Comparison of ENCODE assay signal across 11 cellular contexts in genomic region chr17:19979917-19980770, GRCh38. TPM values are rescaled to one million over a fixed set of nuclear protein-coding genes. Genes with fewer than 3 reads are reported as not detected.
DNase-seq lines count a peak whose midpoint lies in the region; ATAC-seq, FAIRE-seq and TF ChIP-seq lines count a peak whose summit lies in the region.
"Had no signal": no experiment of that assay in that cellular context is flagged by ENCODE, and none has a peak within 500 bp of the region (broad histone marks: within the 10 kb centered on the region; RNA-seq: fewer than 3 reads in every experiment).

No MANE protein-coding gene starts in this region.

- no peaks in the 10 kb centered on the region for H3K36me3 ChIP-seq in H1 (ENCODE audit: control insufficient read depth in 2 of 4, insufficient read depth in 4 of 4, low read length in 3 of 4)
- peaks cover 0 to 4% (median 0%) of the 10 kb centered on the region in 3 experiments for H3K36me3 ChIP-seq in naive thymus-derived CD4-positive, alpha-beta T cell (ENCODE audit: control insufficient read depth in 2 of 3, insufficient read depth in 3 of 3, low read length in 3 of 3)

- CTCF ChIA-PET in CD4-positive, alpha-beta T cell (lab: Charles Lee) = interaction anchor here (1.2 to 1.3 kb wide), 2 partner anchors 29 to 32 kb away, joined by 4 to 6 read pairs; partner anchors contain the start of gene SPECC1
- CTCF ChIA-PET in H1 (lab: Charles Lee; ENCODE audit: partially characterized antibody) = interaction anchor here (0.7 to 1.6 kb wide), 2 partner anchors 28 to 142 kb away, joined by 3 to 4 read pairs; no protein-coding TSS in a partner anchor
- CTCF ChIA-PET in naive thymus-derived CD4-positive, alpha-beta T cell (lab: Charles Lee) = interaction anchor here (0.5 kb wide), 1 partner anchor 14 kb away, joined by 3 read pairs; no protein-coding TSS in a partner anchor

- no peaks in the 10 kb centered on the region for H3K9me3 ChIP-seq in CD4-positive, alpha-beta T cell (ENCODE audit: control insufficient read depth, low read length)
- H3K9me3 ChIP-seq in H1 (ENCODE audit: insufficient read depth in 2 of 2, low read depth in 1 of 2, low read length in 1 of 2) = no peaks in the 10 kb centered on the region
- H3K9me3 ChIP-seq in naive thymus-derived CD4-positive, alpha-beta T cell (ENCODE audit: control insufficient read depth in 2 of 3, low read length in 3 of 3) = no peaks in the 10 kb centered on the region

- peaks cover 19% of the 10 kb centered on the region for H3K23me2 ChIP-seq in H1 (ENCODE audit: low read depth, low read length)

- no peak overlapping the region; the same call in 1 of the 2 replicates for H2BK15ac ChIP-seq in H1 (ENCODE audit: low read length)

- no peaks in the 10 kb centered on the region for H3K9me3 Mint-ChIP-seq in CD4-positive, alpha-beta T cell
- peaks cover 0 to 11% (median 0%) of the 10 kb centered on the region in 11 donors for H3K9me3 Mint-ChIP-seq in naive thymus-derived CD4-positive, alpha-beta T cell

- peak overlapping the region; percentile 83; the same call in 1 of the 2 replicates for H3K18ac ChIP-seq in H1 (ENCODE audit: extremely low read depth, low read length)

- no peaks in the 10 kb centered on the region for H3K27me3 ChIP-seq in CD4-positive, alpha-beta T cell (ENCODE audit: control insufficient read depth, insufficient read depth, low read length)
- no peaks in the 10 kb centered on the region for H3K27me3 ChIP-seq in H1 (replicated peaks in 1 of 4; ENCODE audit: control insufficient read depth in 3 of 4, extremely low read depth in 1 of 4, insufficient read depth in 3 of 4, low read length in 3 of 4)
- H3K27me3 ChIP-seq in naive thymus-derived CD4-positive, alpha-beta T cell (ENCODE audit: control insufficient read depth in 2 of 2, insufficient read depth in 2 of 2, low read length in 2 of 2) = no peaks in the 10 kb centered on the region

- TF ChIP-seq RAD21 in H1 (IDR thresholded peaks at IDR 0.05 in 1 of 2, conservative IDR thresholded peaks at IDR 0.05 in 1 of 2; ENCODE audit: low read depth in 2 of 2, low read length in 2 of 2) = no peak

- peaks cover 2 to 9% (median 3%) of the 10 kb centered on the region in 4 experiments; a peak in 4 of 7 replicates for H3K4me1 ChIP-seq in H1 (replicated peaks in 1 of 4; ENCODE audit: control insufficient read depth in 3 of 4, insufficient read depth in 4 of 4, low read length in 3 of 4)
- peaks cover 8 to 11% of the 10 kb centered on the region in 2 donors for H3K4me1 ChIP-seq in naive thymus-derived CD4-positive, alpha-beta T cell (ENCODE audit: control insufficient read depth in 2 of 2, insufficient read depth in 2 of 2, low read length in 2 of 2)

- TF ChIP-seq CTCF in CD4-positive, alpha-beta T cell (IDR thresholded peaks at IDR 0.05) = no peak
- no peak for TF ChIP-seq CTCF in H1 (IDR thresholded peaks at IDR 0.05; ENCODE audit: control extremely low read depth in 1 of 3, insufficient read depth in 1 of 3, low read depth in 1 of 3, low read length in 3 of 3)

- H3K14ac ChIP-seq in H1 (ENCODE audit: insufficient read length) = no peak overlapping the region

- H3K56ac ChIP-seq in H1 (replicated peaks; ENCODE audit: insufficient read length, low read depth, low read length) = no peak overlapping the region

- intact Hi-C loops in CD4-positive, alpha-beta T cell (cut with DNase I, micrococcal nuclease) = loop anchor here in 1 of 2 experiments (2.0 to 5.0 kb wide), 2 partner anchors 29 to 113 kb away; partner anchors contain the start of genes SPECC1 and ULK2
- intact Hi-C loops in naive thymus-derived CD4-positive, alpha-beta T cell (cut with micrococcal nuclease) = loop anchor here (5.0 kb wide), 3 partner anchors 333 to 1798 kb away; partner anchors contain the start of genes ALDH3A2 (in 1 of the 2), ALKBH5 (in 1 of the 2) and MAPK7 (in 1 of the 2)

- ATAC-seq in CD4-positive, alpha-beta T cell (ENCODE audit: poor library complexity) = no peak
- no peak for ATAC-seq in naive thymus-derived CD4-positive, alpha-beta T cell
- no peak for ATAC-seq in HG02840 (IDR thresholded peaks at IDR 0.05; ENCODE audit: low FRiP score, unreplicated experiment)

- POLR2A ChIA-PET in CD4-positive, alpha-beta T cell (lab: Charles Lee) = no interaction called here
- POLR2A ChIA-PET in H1 (lab: Charles Lee; ENCODE audit: partially characterized antibody) = interaction anchor here (0.9 to 1.8 kb wide), 6 partner anchors 9 to 169 kb away, joined by 3 to 5 read pairs (median 3); no protein-coding TSS in a partner anchor
- POLR2A ChIA-PET in naive thymus-derived CD4-positive, alpha-beta T cell (lab: Charles Lee) = no interaction called here

- no peak overlapping the region for H3K23ac ChIP-seq in H1 (ENCODE audit: insufficient read length)

- no peak for TF ChIP-seq EP300 in H1 (IDR thresholded peaks at IDR 0.05; ENCODE audit: borderline replicate concordance in 1 of 2, low read depth in 2 of 2, low read length in 2 of 2)

- no peak for FAIRE-seq in H1 (lab: Jason Lieb, UNC)

- peak overlapping the region in 3 of 4 experiments; percentile 74 to 80 (median 75); a peak in 6 of 7 replicates for H3K9ac ChIP-seq in H1 (replicated peaks in 1 of 4; ENCODE audit: extremely low read depth in 1 of 4, low read depth in 3 of 4, low read length in 3 of 4)

- H3K4me1 Mint-ChIP-seq in CD4-positive, alpha-beta T cell (ENCODE audit: low read depth) = peaks cover 41% of the 10 kb centered on the region
- H3K4me1 Mint-ChIP-seq in naive thymus-derived CD4-positive, alpha-beta T cell = peaks cover 15 to 33% (median 28%) of the 10 kb centered on the region in 7 donors

- no peaks in the 10 kb centered on the region for H4K20me1 ChIP-seq in H1 (replicated peaks in 1 of 2; ENCODE audit: control insufficient read depth in 1 of 2, insufficient read depth in 2 of 2, low read length in 2 of 2)

- no peak for DNase-seq in CD4-positive, alpha-beta T cell
- DNase-seq in NOMO-1 treated with DMSO at 0.1 percent for 48 hours (lab: John Stamatoyannopoulos, UW; ENCODE audit: unreplicated experiment) = peak; percentile 56
- peak in 1 of 2 experiments; percentile 71 for DNase-seq in H1 (ENCODE audit: low read depth in 1 of 2, low spot score in 2 of 2)
- no peak for DNase-seq in naive thymus-derived CD4-positive, alpha-beta T cell
- DNase-seq in HCEC 1CT = no peak
- no peak for DNase-seq in stimulated activated CD4-positive, alpha-beta T cell treated with anti-CD3 and anti-CD28 coated beads, Interleukin-2, amount 100 ng/mL, for 24 hours
- DNase-seq in NCI-H2196 treated with DMSO at 0.1 percent for 48 hours (lab: John Stamatoyannopoulos, UW; ENCODE audit: unreplicated experiment) = no peak
- DNase-seq: NCI-H146, T-helper 9 cell had no signal

- 9 to 100% methylated on average over 1 to 43 of the region's 43 CpGs for WGBS in H1 (ENCODE audit: extremely low coverage in 1 of 2, insufficient coverage in 1 of 2, insufficient read length in 1 of 2, insufficient replicate concordance in 2 of 2, low coverage in 1 of 2, low lambda C conversion rate in 2 of 2, missing lambda C conversion rate in 1 of 2), 2 experiments

- peak overlapping the region; percentile 60; the same call in 1 of the 2 replicates for H2BK12ac ChIP-seq in H1 (ENCODE audit: low read depth, low read length)

- H2BK5ac ChIP-seq in H1 (ENCODE audit: low read depth, low read length) = peak overlapping the region; percentile 76

- peaks cover under 1% of the 10 kb centered on the region; the same call in 1 of the 2 replicates for H3K79me1 ChIP-seq in H1 (ENCODE audit: low read depth, low read length)

- peak overlapping the region; percentile 64; the same call in 1 of the 2 replicates for H4K8ac ChIP-seq in H1 (ENCODE audit: extremely low read depth, insufficient read depth, low read length)

- H2AFZ ChIP-seq in H1 (ENCODE audit: low read length) = no peak overlapping the region

- H3K4me2 ChIP-seq in H1 (ENCODE audit: insufficient read depth in 1 of 2, low read depth in 2 of 2, low read length in 2 of 2) = peak overlapping the region; percentile 73 to 79

- H3K27me3 Mint-ChIP-seq in CD4-positive, alpha-beta T cell = no peaks in the 10 kb centered on the region
- H3K27me3 Mint-ChIP-seq in naive thymus-derived CD4-positive, alpha-beta T cell = peaks cover 0 to 2% (median 0%) of the 10 kb centered on the region in 5 donors

- peak overlapping the region; percentile 25 to 90 (median 44); a peak in 7 of 8 replicates for H3K4me3 ChIP-seq in H1 (ENCODE audit: extremely low read depth in 1 of 4, insufficient read depth in 2 of 4, low read depth in 3 of 4, low read length in 4 of 4)
- H3K4me3 ChIP-seq in naive thymus-derived CD4-positive, alpha-beta T cell (ENCODE audit: low read length) = no peak overlapping the region
- H3K4me3 ChIP-seq: skin epidermis had no signal

- peak overlapping the region; percentile 18; the same call in 1 of the 2 replicates for H2AK5ac ChIP-seq in H1 (ENCODE audit: low read depth, low read length)

- peaks cover 30% of the 10 kb centered on the region for H3K36me3 Mint-ChIP-seq in CD4-positive, alpha-beta T cell (ENCODE audit: low read depth)
- peaks cover 0 to 9% (median 8%) of the 10 kb centered on the region in 5 donors for H3K36me3 Mint-ChIP-seq in naive thymus-derived CD4-positive, alpha-beta T cell

- peak overlapping the region; percentile 11 for H4K91ac ChIP-seq in H1 (replicated peaks; ENCODE audit: insufficient read length, low read length)

- peak; percentile 91 to 94 for TF ChIP-seq POLR2A in H1 (IDR thresholded peaks at IDR 0.05; ENCODE audit: control extremely low read depth in 1 of 2, low read depth in 2 of 2, low read length in 2 of 2)

- no peak overlapping the region for H3K27ac ChIP-seq in CD4-positive, alpha-beta T cell (ENCODE audit: low read depth, low read length)
- peak overlapping the region; percentile 91 for H3K27ac ChIP-seq in H1 (ENCODE audit: low read depth, low read length)
- H3K27ac ChIP-seq in naive thymus-derived CD4-positive, alpha-beta T cell (ENCODE audit: low read depth, low read length) = no peak overlapping the region

- peak overlapping the region; percentile 64 for H3K27ac Mint-ChIP-seq in CD4-positive, alpha-beta T cell
- H3K27ac Mint-ChIP-seq in naive thymus-derived CD4-positive, alpha-beta T cell = peak overlapping the region in 2 of 9 donors; percentile 3 to 25

- H2BK120ac ChIP-seq in H1 (replicated peaks; ENCODE audit: low read depth, low read length) = no peak overlapping the region

- H2BK20ac ChIP-seq in H1 (ENCODE audit: low read length) = no peak overlapping the region

- H4K5ac ChIP-seq in H1 (ENCODE audit: insufficient read length, low read depth, low read length) = no peak overlapping the region

- no peak overlapping the region for H3K4ac ChIP-seq in H1 (replicated peaks; ENCODE audit: insufficient read length, low read depth, low read length)

- peaks cover 9 to 22% of the 10 kb centered on the region in 2 experiments for H3K79me2 ChIP-seq in H1 (ENCODE audit: control insufficient read depth in 1 of 2, insufficient read depth in 2 of 2, low read length in 2 of 2)

- H3K4me3 Mint-ChIP-seq in CD4-positive, alpha-beta T cell = peak overlapping the region; percentile 79
- H3K4me3 Mint-ChIP-seq in naive thymus-derived CD4-positive, alpha-beta T cell = peak overlapping the region in 6 of 10 donors; percentile 19 to 71 (median 38)

RNA-seq across cellular contexts. Expression of gene AKAP10, which starts 2.5 kb away (rescaled TPM):
- 10 to 100 TPM; 29.2 to 36.0 TPM for total RNA-seq in CD4-positive, alpha-beta T cell
- 24.9 and 27.0 TPM in 2 replicates for total RNA-seq in H1 (2021; fragmentation: NEBNext Ultra II Directional; extraction: Animal tissue kit (Norgen Biotek cat#: 25700))
- 9.3 and 13.3 TPM in 2 replicates for polyA plus RNA-seq in H1 (2011; rRNA removed)
- 13.2 TPM for polyA plus RNA-seq in H1 (2011; cell fraction: cytosol; rRNA removed)
- 16.9 TPM for polyA plus RNA-seq in H1 (2011; cell fraction: nucleus; rRNA removed)
- polyA plus RNA-seq in H1 (2012, experiment 1 of 2) = 12.8 to 20.5 TPM (median 13.6 TPM) in 4 replicates
- polyA plus RNA-seq in H1 (2012, experiment 2 of 2) = 1.1 TPM
- 9.5 TPM for polyA plus RNA-seq in H1 (2013, experiment 1 of 2)
- 8.2 TPM for polyA plus RNA-seq in H1 (2013, experiment 2 of 2)
- 51.6 and 69.1 TPM in 2 replicates for polyA minus RNA-seq in H1 (2011; rRNA and poly(A)+ RNA removed)
- 30.7 TPM for polyA minus RNA-seq in H1 (2011; cell fraction: cytosol; rRNA and poly(A)+ RNA removed)
- polyA minus RNA-seq in H1 (2011; cell fraction: nucleus; rRNA and poly(A)+ RNA removed) = 55.9 TPM
- 10 to 100 TPM; 40.5 to 69.0 (median 51.0) TPM for total RNA-seq in naive thymus-derived CD4-positive, alpha-beta T cell
- 10 to 100 TPM; 17.0 to 34.2 TPM for polyA plus RNA-seq in naive thymus-derived CD4-positive, alpha-beta T cell

RNA-seq across cellular contexts. Expression of gene SPECC1, which starts 29.0 kb away (rescaled TPM):
- 1 to 10 TPM; 4.3 to 4.4 TPM for total RNA-seq in CD4-positive, alpha-beta T cell
- 87.9 and 98.7 TPM in 2 replicates for total RNA-seq in H1 (2021; fragmentation: NEBNext Ultra II Directional; extraction: Animal tissue kit (Norgen Biotek cat#: 25700))
- 27.7 and 35.8 TPM in 2 replicates for polyA plus RNA-seq in H1 (2011; rRNA removed)
- polyA plus RNA-seq in H1 (2011; cell fraction: cytosol; rRNA removed) = 40.8 TPM
- 54.5 TPM for polyA plus RNA-seq in H1 (2011; cell fraction: nucleus; rRNA removed)
- polyA plus RNA-seq in H1 (2012, experiment 1 of 2) = 58.8 to 68.1 TPM (median 63.4 TPM) in 4 replicates
- 20.2 TPM for polyA plus RNA-seq in H1 (2012, experiment 2 of 2)
- 59.6 TPM for polyA plus RNA-seq in H1 (2013, experiment 1 of 2)
- 59.8 TPM for polyA plus RNA-seq in H1 (2013, experiment 2 of 2)
- polyA minus RNA-seq in H1 (2011; rRNA and poly(A)+ RNA removed) = 49.4 and 63.8 TPM in 2 replicates
- polyA minus RNA-seq in H1 (2011; cell fraction: cytosol; rRNA and poly(A)+ RNA removed) = 59.7 TPM
- polyA minus RNA-seq in H1 (2011; cell fraction: nucleus; rRNA and poly(A)+ RNA removed) = 190 TPM
- 10 to 100 TPM in 1 of 5 experiments, 1 to 10 TPM in 4; 1.2 to 37.5 (median 5.7) TPM for total RNA-seq in naive thymus-derived CD4-positive, alpha-beta T cell
- 1 to 10 TPM; 2.6 to 4.7 TPM for polyA plus RNA-seq in naive thymus-derived CD4-positive, alpha-beta T cell
